8 cellular contexts compared by ENCODE assay signal in genomic region chr4:3202836-3203820, GRCh38. TPM values are rescaled to one million over a fixed set of nuclear protein-coding genes. Genes with fewer than 3 reads are reported as not detected.
DNase-seq lines count a peak whose midpoint lies in the region; ATAC-seq and TF ChIP-seq lines count a peak whose summit lies in the region.

No MANE protein-coding gene starts in this region.

- peaks cover 0 to 71% (median 51%) of the 10 kb centered on the region in 9 donors for H3K36me3 ChIP-seq in heart left ventricle
- H3K36me3 ChIP-seq in vagina: peaks cover 0 to 18% of the 10 kb centered on the region in 2 donors
- H3K36me3 ChIP-seq in SJCRH30: peaks cover 10% of the 10 kb centered on the region; the same call in 1 of the 2 replicates

- H3K27me3 ChIP-seq in heart left ventricle (no peaks in the 10 kb centered on the region), vagina (no peaks in the 10 kb centered on the region), SJCRH30 (no peaks in the 10 kb centered on the region)

- ATAC-seq in Right ventricle myocardium inferior: peak; percentile 35
- ATAC-seq in heart left ventricle: no peak
- ATAC-seq in activated naive CD8-positive, alpha-beta T cell treated with anti-CD3 and anti-CD28 coated beads, Interleukin-2, amount 50 U/mL, for 24 hours: peak; percentile 25
- no peak for ATAC-seq in HG03175 (IDR thresholded peaks at IDR 0.05; ENCODE audit: unreplicated experiment)

- no peak for TF ChIP-seq CTCF in heart left ventricle (IDR thresholded peaks at IDR 0.05)
- TF ChIP-seq CTCF in nephron (IDR thresholded peaks at IDR 0.05; ENCODE audit: unreplicated experiment in 3 of 3): no peak
- no peak for TF ChIP-seq CTCF in vagina (IDR thresholded peaks at IDR 0.05)

- H3K9me3 Mint-ChIP-seq in activated naive CD8-positive, alpha-beta T cell treated with anti-CD3 and anti-CD28 coated beads, Interleukin-2, amount 50 U/mL, for 24 hours: no peaks in the 10 kb centered on the region
- H3K9me3 Mint-ChIP-seq in nephron: no peaks in the 10 kb centered on the region

- no peaks in the 10 kb centered on the region for H3K9me3 ChIP-seq in heart left ventricle
- H3K9me3 ChIP-seq in vagina: no peaks in the 10 kb centered on the region
- no peaks in the 10 kb centered on the region for H3K9me3 ChIP-seq in SJCRH30 (replicated peaks)

- DNase-seq in Right ventricle myocardium inferior (ENCODE audit: missing footprints) (no peak), heart left ventricle (no peak), vagina (ENCODE audit: extremely low spot score in 2 of 2) (no peak), KG1 (lab: John Stamatoyannopoulos, UW) (no peak), SJCRH30 (no peak)
- DNase-seq in activated naive CD8-positive, alpha-beta T cell treated with anti-CD3 and anti-CD28 coated beads, Interleukin-2, amount 50 U/mL, for 24 hours: peak; percentile 30

- H3K4me3 Mint-ChIP-seq in activated naive CD8-positive, alpha-beta T cell treated with anti-CD3 and anti-CD28 coated beads, Interleukin-2, amount 50 U/mL, for 24 hours: peak overlapping the region; percentile 54
- H3K4me3 Mint-ChIP-seq in nephron: no peak overlapping the region

- H3K27ac ChIP-seq in heart left ventricle: peak overlapping the region in 6 of 12 donors; percentile 0 to 75 (median 10)
- peak overlapping the region; percentile 51 for H3K27ac ChIP-seq in vagina
- H3K27ac ChIP-seq in SJCRH30: no peak overlapping the region; the same call in 1 of the 2 replicates

- TF ChIP-seq POLR2A in heart left ventricle (IDR thresholded peaks at IDR 0.05) (no peak), vagina (IDR thresholded peaks at IDR 0.05) (no peak)

- no peak overlapping the region for H3K4me3 ChIP-seq in heart left ventricle
- H3K4me3 ChIP-seq in vagina: no peak overlapping the region
- H3K4me3 ChIP-seq in SJCRH30: no peak overlapping the region

- peak overlapping the region; percentile 73 for H3K27ac Mint-ChIP-seq in activated naive CD8-positive, alpha-beta T cell treated with anti-CD3 and anti-CD28 coated beads, Interleukin-2, amount 50 U/mL, for 24 hours
- peak overlapping the region in 2 of 3 experiments; percentile 41 to 64 for H3K27ac Mint-ChIP-seq in nephron

- peaks cover 0 to 43% (median 0%) of the 10 kb centered on the region in 12 donors for H3K4me1 ChIP-seq in heart left ventricle
- peaks cover 46% of the 10 kb centered on the region for H3K4me1 ChIP-seq in vagina
- H3K4me1 ChIP-seq in SJCRH30: peaks cover 36% of the 10 kb centered on the region

- intact Hi-C loops in Right ventricle myocardium inferior (cut with DNase I) (no loop called here), heart left ventricle (cut with DNase I) (loop anchor here in 1 of 10 donors (10.0 kb wide), 1 partner anchor 242 kb away; the partner anchor contains the start of gene HGFAC), vagina (cut with DNase I) (loop anchor here (10.0 kb wide), 1 partner anchor 92 kb away; the partner anchor contains the start of gene RGS12)

- no peaks in the 10 kb centered on the region for H3K27me3 Mint-ChIP-seq in activated naive CD8-positive, alpha-beta T cell treated with anti-CD3 and anti-CD28 coated beads, Interleukin-2, amount 50 U/mL, for 24 hours
- no peaks in the 10 kb centered on the region for H3K27me3 Mint-ChIP-seq in nephron (ENCODE audit: low read depth)

- peaks cover 30% of the 10 kb centered on the region for H3K4me1 Mint-ChIP-seq in activated naive CD8-positive, alpha-beta T cell treated with anti-CD3 and anti-CD28 coated beads, Interleukin-2, amount 50 U/mL, for 24 hours
- H3K4me1 Mint-ChIP-seq in nephron: peaks cover 29% of the 10 kb centered on the region

- peaks cover 21% of the 10 kb centered on the region for H3K36me3 Mint-ChIP-seq in activated naive CD8-positive, alpha-beta T cell treated with anti-CD3 and anti-CD28 coated beads, Interleukin-2, amount 50 U/mL, for 24 hours (ENCODE audit: low read depth)
- H3K36me3 Mint-ChIP-seq in nephron (ENCODE audit: low read depth): peaks cover 28% of the 10 kb centered on the region

- 80 to 85% (median 83%) methylated on average over 22 of the region's 22 CpGs for WGBS in heart left ventricle, 4 donors

RNA-seq across cellular contexts. Expression of gene MSANTD1, which starts 45.8 kb away (rescaled TPM):
- 0.51 TPM for total RNA-seq in Right ventricle myocardium inferior
- under 1 TPM in 7 of 9 donors, not detected in 2; 0.30 to 0.93 (median 0.45) TPM for total RNA-seq in heart left ventricle
- under 1 TPM; 0.33 to 0.34 TPM for polyA plus RNA-seq in heart left ventricle
- total RNA-seq in vagina: 0.49 TPM
- 0.04 and 0.08 TPM in 2 replicates for total RNA-seq in SJCRH30 (2014; rRNA removed; shearing (Covaris generic))

Comparison
In these comparisons a context has a peak if more than half of its experiments do, and no peak if none do; other contexts are left out.
1. ATAC-seq: peak in Right ventricle myocardium inferior (single experiment) and activated naive CD8-positive, alpha-beta T cell treated with anti-CD3 and anti-CD28 coated beads, Interleukin-2, amount 50 U/mL, for 24 hours (single experiment); none in heart left ventricle (0 of 4) and HG03175 (single experiment).